In the genomic region with DNA sequence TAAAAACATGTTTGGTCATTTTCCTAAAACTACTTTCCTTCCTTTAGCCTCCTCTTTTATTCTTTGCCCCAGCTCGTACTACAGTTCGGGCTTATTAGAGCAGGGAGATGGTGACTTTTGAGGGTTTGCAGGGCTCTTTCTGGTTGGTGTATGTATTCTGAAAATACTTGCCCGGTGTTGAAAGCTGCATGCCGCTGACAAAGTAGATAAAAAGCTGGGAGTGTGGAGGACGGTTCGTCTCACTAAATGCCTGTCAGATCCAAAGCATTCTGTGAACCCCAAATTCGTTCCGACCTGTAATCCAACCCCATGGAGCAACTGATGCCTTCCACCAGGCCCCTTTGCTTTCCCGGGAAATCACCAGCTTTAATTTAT, we compare ENCODE assay signal across 8 cellular contexts. TPM values are rescaled to one million over a fixed set of nuclear protein-coding genes. Genes with fewer than 3 reads are reported as not detected.
DNase-seq lines count a peak whose midpoint lies in the region; ATAC-seq and TF ChIP-seq lines count a peak whose summit lies in the region.

No MANE protein-coding gene starts in this region.

- no peaks in the 10 kb centered on the region for H3K27me3 ChIP-seq in prostate gland (replicated peaks; ENCODE audit: insufficient read depth)

- TF ChIP-seq POLR2A in prostate gland (IDR thresholded peaks at IDR 0.05) = no peak

- no peaks in the 10 kb centered on the region for H3K9me3 ChIP-seq in prostate gland

- DNase-seq in RKO (ENCODE audit: low spot score) = peak; percentile 21
- no peak for DNase-seq in fibroblast of pulmonary artery (ENCODE audit: low read depth)
- DNase-seq in prostate gland (ENCODE audit: low spot score) = no peak
- DNase-seq in GM19238 (ENCODE audit: insufficient read length, low spot score) = no peak
- DNase-seq in NCI-H146 (lab: John Stamatoyannopoulos, UW) = no peak

- WGBS in prostate gland = 1% methylated on average over 9 of the region's 9 CpGs

- H3K4me3 ChIP-seq in fibroblast of pulmonary artery (replicated peaks; ENCODE audit: low read depth, low read length) = peak overlapping the region; percentile 67
- H3K4me3 ChIP-seq in prostate gland = peak overlapping the region; percentile 52 to 59

- no peaks in the 10 kb centered on the region for H3K4me1 ChIP-seq in prostate gland (replicated peaks)

- intact Hi-C loops in prostate gland (cut with DNase I) = loop anchor here (10.0 kb wide), 1 partner anchor 241 kb away; a partner anchor contains a TSS

- ATAC-seq in GM18909 (IDR thresholded peaks at IDR 0.05; ENCODE audit: poor library complexity, unreplicated experiment) = peak; percentile 25
- ATAC-seq in GM21447 (IDR thresholded peaks at IDR 0.05; ENCODE audit: unreplicated experiment) = no peak
- no peak for ATAC-seq in HG03025 (IDR thresholded peaks at IDR 0.05; ENCODE audit: low FRiP score, unreplicated experiment)

- H3K36me3 ChIP-seq in prostate gland = no peaks in the 10 kb centered on the region

- H3K27ac ChIP-seq in prostate gland = peak overlapping the region; percentile 87 to 89

- TF ChIP-seq CTCF in fibroblast of pulmonary artery (IDR thresholded peaks at IDR 0.05; ENCODE audit: low read length, missing control alignments) = no peak
- TF ChIP-seq CTCF in prostate gland (IDR thresholded peaks at IDR 0.05) = no peak

RNA-seq across cellular contexts. Expression of a gene that starts 19.2 kb away (rescaled TPM):
- 10 to 100 TPM; 54.5 to 70.4 TPM for total RNA-seq in prostate gland
